16 cellular contexts compared by ENCODE assay signal in genomic region chr12:132940071-132940719, GRCh38. TPM values are rescaled to one million over a fixed set of nuclear protein-coding genes. Genes with fewer than 3 reads are reported as not detected.
A peak's percentile ranks its signal among the peaks of the same experiment; 100 is the strongest.
DNase-seq lines count a peak whose midpoint lies in the region; ATAC-seq, FAIRE-seq and TF ChIP-seq lines count a peak whose summit lies in the region.
"Had no signal": no experiment of that assay in that cellular context is flagged by ENCODE, and none has a peak within 500 bp of the region (broad histone marks: within the 10 kb centered on the region; RNA-seq: fewer than 3 reads in every experiment).

No MANE protein-coding gene starts in this region.

- peak overlapping the region in 2 of 3 donors; percentile 2 to 4 for H3K4me3 ChIP-seq in skeletal muscle tissue (ENCODE audit: low read length in 3 of 3)
- H3K4me3 ChIP-seq: A549 had no signal

- peak; percentile 17 for ATAC-seq in left lobe of liver
- ATAC-seq: A549 had no signal

- H3K9ac ChIP-seq in skeletal muscle tissue (ENCODE audit: low read depth in 1 of 3, low read length in 3 of 3): no peak overlapping the region

- peaks cover 33 to 41% (median 33%) of the 10 kb centered on the region in 3 donors for H3K9me3 ChIP-seq in skeletal muscle tissue (ENCODE audit: control insufficient read depth in 3 of 3, low read length in 3 of 3)

- peaks cover 51 to 56% (median 52%) of the 10 kb centered on the region in 3 donors for H3K36me3 ChIP-seq in skeletal muscle tissue (ENCODE audit: control insufficient read depth in 3 of 3, insufficient read depth in 3 of 3, low read length in 3 of 3)

- H3K27me3 ChIP-seq in skeletal muscle tissue (ENCODE audit: control insufficient read depth in 3 of 3, insufficient read depth in 3 of 3, low read length in 3 of 3): no peaks in the 10 kb centered on the region
- H3K27me3 ChIP-seq: BE2C had no signal

- peak; percentile 13 for DNase-seq in ecto neural progenitor cell (ENCODE audit: low spot score)
- no peak for DNase-seq in left lobe of liver (ENCODE audit: low spot score)
- no peak for DNase-seq in GM13976 (ENCODE audit: low spot score)
- no peak for DNase-seq in frontal cortex (ENCODE audit: low spot score in 2 of 2)
- no peak for DNase-seq in GF-D8 (lab: John Stamatoyannopoulos, UW)
- DNase-seq: BE2C; Caco-2; CD4-positive, alpha-beta memory T cell; DND-41; GDM1; HCEC 1CT; HFFc6 had no signal

- TF ChIP-seq CTCF in GM13976 (IDR thresholded peaks at IDR 0.05; ENCODE audit: borderline replicate concordance, control extremely low read depth, extremely low read depth, insufficient read depth, missing control alignments): no peak

- H3K4me1 ChIP-seq in skeletal muscle tissue (ENCODE audit: control insufficient read depth in 3 of 3, insufficient read depth in 3 of 3, low read length in 3 of 3): no peaks in the 10 kb centered on the region
- H3K4me1 ChIP-seq: A549, BE2C, Caco-2 had no signal

- in situ Hi-C loops in GM13976 (cut with MboI; ENCODE audit: low sequenced_read_pairs, unreplicated experiment): no loop called here

- H3K27ac ChIP-seq in skeletal muscle tissue (ENCODE audit: low read depth, low read length): no peak overlapping the region
- H3K27ac ChIP-seq: A549, C4-2B, HL-60 had no signal

- no peak for FAIRE-seq in frontal cortex (lab: Jason Lieb, UNC)
- FAIRE-seq: A549 had no signal

RNA-seq across cellular contexts. Expression of gene ZNF605, which starts 15.9 kb away (rescaled TPM):
- 6.6 TPM for total RNA-seq in left lobe of liver
- total RNA-seq in skeletal muscle tissue: 6.3 TPM
- 18.8 TPM for total RNA-seq in frontal cortex

RNA-seq across cellular contexts. Expression of gene ZNF26, which starts 46.0 kb away (rescaled TPM):
- 5.1 TPM for total RNA-seq in left lobe of liver
- 8.4 TPM for total RNA-seq in skeletal muscle tissue
- 14.3 TPM for total RNA-seq in frontal cortex

RNA-seq across cellular contexts. Expression of gene CHFR, which starts 52.8 kb away (rescaled TPM):
- total RNA-seq in left lobe of liver (14.2 TPM), skeletal muscle tissue (14.1 TPM), frontal cortex (31.4 TPM)
